In the genomic region with DNA sequence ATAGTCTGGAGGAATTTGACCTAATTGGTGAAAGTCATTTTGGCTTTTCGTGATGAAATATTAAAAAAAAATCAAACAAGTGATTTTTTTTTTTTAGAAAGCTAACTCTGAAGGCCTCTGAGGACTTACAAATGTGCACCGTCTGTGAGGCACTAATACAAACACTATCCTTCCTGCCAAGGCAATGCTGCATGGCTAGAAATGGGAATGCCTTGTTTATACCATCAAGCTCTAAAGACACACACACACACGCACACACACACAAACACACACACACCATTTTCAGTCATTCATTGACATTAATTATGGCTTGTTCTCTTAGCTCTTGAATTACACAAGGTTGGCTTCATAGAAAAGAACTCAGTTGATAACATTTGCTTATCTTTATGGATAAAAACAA, we compare ENCODE assay signal across 1 cellular context.
TF ChIP-seq lines count a peak whose summit lies in the region.

No MANE protein-coding gene starts in this region.

TF ChIP-seq in PFSK-1, 5 proteins besides CTCF, POLR2A, EP300 and RAD21 (continued from another document):
- TF ChIP-seq FOXP2 (optimal IDR thresholded peaks at IDR 0.05; ENCODE audit: borderline replicate concordance, extremely low read depth, extremely low read length, insufficient read depth) (peak; percentile 18), TAF1 (IDR thresholded peaks at IDR 0.05; ENCODE audit: borderline replicate concordance, insufficient read depth, low read length) (no peak)
TF ChIP-seq in PFSK-1: peak in this region for 1.
